ENCODE assay signal across 26 cellular contexts in genomic region chr5:11477786-11478185, GRCh38.
"Had no signal": no experiment of that assay in that cellular context is flagged by ENCODE, and none has a peak within 500 bp of the region (broad histone marks: within the 10 kb centered on the region; RNA-seq: fewer than 3 reads in every experiment).

No MANE protein-coding gene starts in this region.

- ATAC-seq: activated CD4-positive, alpha-beta T cell treated with anti-CD3 and anti-CD28 coated beads for 36 hours; activated naive CD4-positive, alpha-beta T cell treated with anti-CD3 and anti-CD28 coated beads, Interleukin-2, amount 50 U/mL, for 72 hours; activated T-helper 17 cell treated with anti-CD3 and anti-CD28 coated beads, Interleukin-2, amount 50 U/mL, for 72 hours; stimulated activated naive B cell treated with anti-CD40 and anti-IgM and Interleukin-4, amounts not matched to agents 10 μg/mL and 1 μg/mL and 100 μg/mL, for 72 hours had no signal

- H3K36me3 Mint-ChIP-seq: immature natural killer cell; stimulated activated naive B cell treated with anti-CD40 and anti-IgM and Interleukin-4, amounts not matched to agents 10 μg/mL and 1 μg/mL and 100 μg/mL, for 72 hours had no signal

- H3K4me1 ChIP-seq: sigmoid colon, vagina had no signal

- H3K9me3 Mint-ChIP-seq: activated B cell treated with CpG ODN at 0.5 μM for 24 hours; activated T-cell treated with anti-CD3 and anti-CD28 coated beads, Interleukin-2, amount 50 U/mL, for 24 hours; activated T-helper 17 cell treated with anti-CD3 and anti-CD28 coated beads, Interleukin-2, amount 50 U/mL, for 72 hours; nephron; type B pancreatic cell had no signal

- H3K4me3 ChIP-seq: hepatocyte, sigmoid colon, vagina had no signal

- H3K27ac Mint-ChIP-seq: activated B cell treated with CpG ODN at 0.5 μM for 24 hours; activated CD4-positive, alpha-beta T cell treated with anti-CD3 and anti-CD28 coated beads for 36 hours; activated naive CD4-positive, alpha-beta T cell treated with anti-CD3 and anti-CD28 coated beads, Interleukin-2, amount 50 U/mL, for 72 hours; activated T-cell treated with anti-CD3 and anti-CD28 coated beads, Interleukin-2, amount 50 U/mL, for 24 hours; activated T-helper 17 cell treated with anti-CD3 and anti-CD28 coated beads, Interleukin-2, amount 50 U/mL, for 72 hours; immature natural killer cell; nephron; stimulated activated naive B cell treated with anti-CD40 and anti-IgM and Interleukin-4, amounts not matched to agents 10 μg/mL and 1 μg/mL and 100 μg/mL, for 72 hours; type B pancreatic cell had no signal

- FAIRE-seq: endometrium had no signal

- H3K9me3 ChIP-seq: sigmoid colon, vagina had no signal

- H3K4me3 Mint-ChIP-seq: activated B cell treated with CpG ODN at 0.5 μM for 24 hours; activated CD4-positive, alpha-beta T cell treated with anti-CD3 and anti-CD28 coated beads for 36 hours; activated T-cell treated with anti-CD3 and anti-CD28 coated beads, Interleukin-2, amount 50 U/mL, for 24 hours; activated T-helper 17 cell treated with anti-CD3 and anti-CD28 coated beads, Interleukin-2, amount 50 U/mL, for 72 hours; immature natural killer cell; nephron; stimulated activated naive B cell treated with anti-CD40 and anti-IgM and Interleukin-4, amounts not matched to agents 10 μg/mL and 1 μg/mL and 100 μg/mL, for 72 hours; type B pancreatic cell had no signal

- H3K4me2 ChIP-seq: hepatocyte had no signal

- H3K36me3 ChIP-seq: sigmoid colon, vagina had no signal

- H3K27ac ChIP-seq: hepatocyte, sigmoid colon, vagina had no signal

- H3K27me3 ChIP-seq: hepatocyte, sigmoid colon, vagina had no signal

- H3K79me2 ChIP-seq: hepatocyte had no signal

- H3K27me3 Mint-ChIP-seq: activated B cell treated with CpG ODN at 0.5 μM for 24 hours; activated T-cell treated with anti-CD3 and anti-CD28 coated beads, Interleukin-2, amount 50 U/mL, for 24 hours; type B pancreatic cell had no signal

- H3K4me1 Mint-ChIP-seq: activated B cell treated with CpG ODN at 0.5 μM for 24 hours; activated CD4-positive, alpha-beta T cell treated with anti-CD3 and anti-CD28 coated beads for 36 hours; activated T-helper 17 cell treated with anti-CD3 and anti-CD28 coated beads, Interleukin-2, amount 50 U/mL, for 72 hours; immature natural killer cell; nephron; stimulated activated naive B cell treated with anti-CD40 and anti-IgM and Interleukin-4, amounts not matched to agents 10 μg/mL and 1 μg/mL and 100 μg/mL, for 72 hours had no signal

- DNase-seq: activated B cell treated with CpG ODN at 0.5 μM for 24 hours; activated CD4-positive, alpha-beta T cell treated with anti-CD3 and anti-CD28 coated beads for 36 hours; activated CD4-positive, alpha-beta T cell treated with anti-CD3 and anti-CD28 coated beads, Interleukin-2, amount 50 U/mL, for 4 hours; activated CD8-positive, alpha-beta memory T cell treated with anti-CD3 and anti-CD28 coated beads for 24 hours; activated CD8-positive, alpha-beta memory T cell treated with anti-CD3 and anti-CD28 coated beads, Interleukin-2, amount 50 U/mL, for 4 hours; activated T-cell treated with anti-CD3 and anti-CD28 coated beads, Interleukin-2, amount 50 U/mL, for 24 hours; aorta; cerebellar nuclear complex; effector CD4-positive, alpha-beta T cell; foreskin fibroblast; immature natural killer cell; midbrain; nucleus accumbens; retina; sigmoid colon; stimulated activated CD4-positive, alpha-beta T cell treated with anti-CD3 and anti-CD28 coated beads, Interleukin-2, amount 100 ng/mL, for 48 hours; stimulated activated CD8-positive, alpha-beta memory T cell treated with anti-CD3 and anti-CD28 coated beads, Interleukin-4, amount 100 ng/mL, for 48 hours; stimulated activated naive B cell treated with anti-CD40 and anti-IgM and Interleukin-4, amounts not matched to agents 10 μg/mL and 1 μg/mL and 100 μg/mL, for 72 hours; T-helper 9 cell had no signal

- H2AFZ ChIP-seq: hepatocyte had no signal
